7 cellular contexts compared by ENCODE assay signal in genomic region chr7:151110941-151111645, GRCh38. TPM values are rescaled to one million over a fixed set of nuclear protein-coding genes. Genes with fewer than 3 reads are reported as not detected.
A peak's percentile ranks its signal among the peaks of the same experiment; 100 is the strongest.
DNase-seq lines count a peak whose midpoint lies in the region; ATAC-seq, FAIRE-seq and TF ChIP-seq lines count a peak whose summit lies in the region.

No MANE protein-coding gene starts in this region.

- DNase-seq in H9 (peak; percentile 86), NCI-H1092 (lab: John Stamatoyannopoulos, UW) (peak; percentile 73), activated B cell treated with CpG ODN at 0.5 μM for 24 hours (peak; percentile 55), bronchial epithelial cell (ENCODE audit: low read depth) (peak; percentile 54), kidney tubule cell (ENCODE audit: low spot score) (peak; percentile 75)
- DNase-seq in stimulated activated CD4-positive, alpha-beta T cell treated with anti-CD3 and anti-CD28 coated beads, Interleukin-4, amount 100 ng/mL, for 24 hours: peak; percentile 81

- ATAC-seq in activated B cell treated with CpG ODN at 0.5 μM for 24 hours (ENCODE audit: low read depth): peak; percentile 81

- H3K27me3 Mint-ChIP-seq in H9 (ENCODE audit: low read depth): peaks cover 4% of the 10 kb centered on the region
- H3K27me3 Mint-ChIP-seq in activated B cell treated with CpG ODN at 0.5 μM for 24 hours: peaks cover 27% of the 10 kb centered on the region

- no peak overlapping the region for H2BK120ac ChIP-seq in H9 (ENCODE audit: low read depth, low read length, poor library complexity, severe bottlenecking)

- FAIRE-seq in bronchial epithelial cell (lab: Jason Lieb, UNC): no peak

- peak; percentile 89 for TF ChIP-seq CTCF in GM12873 (IDR thresholded peaks at IDR 0.05; ENCODE audit: insufficient read depth, low read depth, low read length, missing control alignments)
- peak; percentile 93 for TF ChIP-seq CTCF in H9 (conservative IDR thresholded peaks at IDR 0.05)
- TF ChIP-seq CTCF in activated B cell treated with CpG ODN at 0.5 μM for 24 hours (IDR thresholded peaks at IDR 0.05): no peak
- peak; percentile 94 for TF ChIP-seq CTCF in bronchial epithelial cell (IDR thresholded peaks at IDR 0.05; ENCODE audit: insufficient read depth, low read length, severe bottlenecking)

- H2BK20ac ChIP-seq in H9 (ENCODE audit: low read depth, low read length, poor library complexity, severe bottlenecking): no peak overlapping the region

- no peak overlapping the region for H3K4me3 ChIP-seq in bronchial epithelial cell (ENCODE audit: low read depth, low read length)

- no peak overlapping the region for H2AFZ ChIP-seq in H9 (ENCODE audit: low read length)

- no peak overlapping the region for H3K27ac ChIP-seq in H9 (ENCODE audit: insufficient read length, low read depth, low read length)

- H3K36me3 Mint-ChIP-seq in H9 (ENCODE audit: insufficient read depth in 1 of 3, low read depth in 3 of 3): peaks cover 0 to 2% (median 2%) of the 10 kb centered on the region in 3 experiments; a peak in 3 of 7 replicates
- no peaks in the 10 kb centered on the region for H3K36me3 Mint-ChIP-seq in activated B cell treated with CpG ODN at 0.5 μM for 24 hours (ENCODE audit: low read depth)

- peaks cover 7% of the 10 kb centered on the region; the same call in 1 of the 2 replicates for H3K4me1 ChIP-seq in H9 (ENCODE audit: insufficient read depth, low read length)

- no peak overlapping the region for H2BK12ac ChIP-seq in H9 (ENCODE audit: insufficient read length, low read depth, low read length)

- H2BK5ac ChIP-seq in H9 (ENCODE audit: insufficient read length, low read length): no peak overlapping the region

- CTCF ChIA-PET in activated B cell treated with CpG ODN at 0.5 μM for 24 hours (lab: Charles Lee): interaction anchor here (0.7 to 6.7 kb wide), 13 partner anchors 13 to 212 kb away, joined by 3 to 43 read pairs (median 3); partner anchors contain the start of gene ABCB8

- no peak overlapping the region for H3K4ac ChIP-seq in H9 (ENCODE audit: low read depth, low read length)

- no peak overlapping the region for H3K18ac ChIP-seq in H9 (ENCODE audit: insufficient read length, low read depth, low read length)

- peaks cover 4% of the 10 kb centered on the region; the same call in 1 of the 2 replicates for H3K79me2 ChIP-seq in H9 (ENCODE audit: insufficient read depth, low read length)

- H3T11ph ChIP-seq in H9 (ENCODE audit: low read length): no peak overlapping the region

- intact Hi-C loops in activated B cell treated with CpG ODN at 0.5 μM for 24 hours (cut with micrococcal nuclease): loop anchor here (1.0 kb wide), 7 partner anchors 23 to 333 kb away; partner anchors contain the start of genes ABCB8 and SLC4A2

- no CpG with 5 or more reads among the region's 20 CpGs for WGBS in H9 (ENCODE audit: extremely low coverage, insufficient read length, low lambda C conversion rate)

- no peak overlapping the region for H4K8ac ChIP-seq in H9 (replicated peaks; ENCODE audit: insufficient read length, low read depth, low read length)

- no peak overlapping the region for H3K9ac ChIP-seq in H9 (ENCODE audit: extremely low read depth, insufficient read length, low read length)

- H4K91ac ChIP-seq in H9 (ENCODE audit: insufficient read length, low read depth, low read length): no peak overlapping the region

- H3K79me1 ChIP-seq in H9 (ENCODE audit: insufficient read depth, low read depth, low read length, poor library complexity, severe bottlenecking): peaks cover 3% of the 10 kb centered on the region

- H3K4me1 Mint-ChIP-seq in H9 (peaks cover 28 to 33% of the 10 kb centered on the region in 2 experiments), activated B cell treated with CpG ODN at 0.5 μM for 24 hours (peaks cover 2% of the 10 kb centered on the region)

- H4K5ac ChIP-seq in H9 (ENCODE audit: insufficient read length, low read depth, low read length): no peak overlapping the region

- no peaks in the 10 kb centered on the region for H3K36me3 ChIP-seq in bronchial epithelial cell (ENCODE audit: control insufficient read depth, insufficient read depth, low read length)

- peak overlapping the region in 2 of 3 experiments; percentile 87 to 91; a peak in 4 of 7 replicates for H3K27ac Mint-ChIP-seq in H9
- no peak overlapping the region for H3K27ac Mint-ChIP-seq in activated B cell treated with CpG ODN at 0.5 μM for 24 hours

- H2AK5ac ChIP-seq in H9 (ENCODE audit: insufficient read length, low read length): no peak overlapping the region

- H3K56ac ChIP-seq in H9 (ENCODE audit: insufficient read length, low read depth, low read length): no peak overlapping the region

- no peaks in the 10 kb centered on the region for H3K27me3 ChIP-seq in H9 (ENCODE audit: insufficient read depth, low read length)
- no peaks in the 10 kb centered on the region for H3K27me3 ChIP-seq in bronchial epithelial cell (ENCODE audit: control insufficient read depth, insufficient read depth, low read length)

- no peak overlapping the region for H2BK15ac ChIP-seq in H9 (ENCODE audit: low read depth, low read length)

- no peak overlapping the region for H3K4me2 ChIP-seq in H9 (ENCODE audit: insufficient read depth, insufficient read length, low read length)

- H3K14ac ChIP-seq in H9 (ENCODE audit: insufficient read depth, low read length): no peak overlapping the region

- H3K23ac ChIP-seq in H9 (ENCODE audit: insufficient read length, low read depth, low read length): no peak overlapping the region

- no peaks in the 10 kb centered on the region for H3K23me2 ChIP-seq in H9 (ENCODE audit: insufficient read length, low read depth, low read length, poor library complexity, severe bottlenecking)

- POLR2A ChIA-PET in activated B cell treated with CpG ODN at 0.5 μM for 24 hours (lab: Charles Lee): interaction anchor here (1.6 kb wide), 1 partner anchor 52 kb away, joined by 5 read pairs; no protein-coding TSS in a partner anchor

- H3K4me3 Mint-ChIP-seq in H9: no peak overlapping the region
- H3K4me3 Mint-ChIP-seq in activated B cell treated with CpG ODN at 0.5 μM for 24 hours: no peak overlapping the region

- H4K20me1 ChIP-seq in H9 (ENCODE audit: control insufficient read depth, insufficient read depth, insufficient read length): peaks cover under 1% of the 10 kb centered on the region

- H3K9me3 ChIP-seq in H9 (ENCODE audit: control insufficient read depth, low read depth, low read length): no peaks in the 10 kb centered on the region

- H3K9me3 Mint-ChIP-seq in H9 (no peaks in the 10 kb centered on the region), activated B cell treated with CpG ODN at 0.5 μM for 24 hours (no peaks in the 10 kb centered on the region)

RNA-seq across cellular contexts. Expression of gene AGAP3, which starts 24.8 kb away (rescaled TPM):
- total RNA-seq in H9 (2021) (97.7 and 99.6 TPM in 2 replicates), activated B cell treated with CpG ODN at 0.5 μM for 24 hours (6.5 and 7.4 TPM in 2 replicates), bronchial epithelial cell (52.7 and 61.1 TPM in 2 replicates)

RNA-seq across cellular contexts. Expression of gene TMUB1, which starts 27.8 kb away (rescaled TPM):
- total RNA-seq in H9 (2021): 45.4 and 53.6 TPM in 2 replicates
- 40.5 and 43.5 TPM in 2 replicates for total RNA-seq in activated B cell treated with CpG ODN at 0.5 μM for 24 hours
- 9.0 and 11.6 TPM in 2 replicates for total RNA-seq in bronchial epithelial cell

RNA-seq across cellular contexts. Expression of gene FASTK, which starts 30.5 kb away (rescaled TPM):
- total RNA-seq in H9 (2021) (57.8 and 59.5 TPM in 2 replicates), activated B cell treated with CpG ODN at 0.5 μM for 24 hours (97.6 and 103 TPM in 2 replicates), bronchial epithelial cell (51.6 and 65.8 TPM in 2 replicates)

RNA-seq across cellular contexts. Expression of gene SLC4A2, which starts 51.7 kb away (rescaled TPM):
- 136 and 138 TPM in 2 replicates for total RNA-seq in H9 (2021)
- total RNA-seq in activated B cell treated with CpG ODN at 0.5 μM for 24 hours: 69.1 and 72.5 TPM in 2 replicates
- 33.2 and 38.9 TPM in 2 replicates for total RNA-seq in bronchial epithelial cell

RNA-seq across cellular contexts. Expression of gene CDK5, which starts 53.4 kb away (rescaled TPM):
- 16.3 and 19.9 TPM in 2 replicates for total RNA-seq in H9 (2021)
- total RNA-seq in activated B cell treated with CpG ODN at 0.5 μM for 24 hours: 7.5 and 8.1 TPM in 2 replicates
- 11.6 and 12.4 TPM in 2 replicates for total RNA-seq in bronchial epithelial cell
